ENCODE assay signal across 26 cellular contexts in genomic region chr14:72998252-72998903, GRCh38.
"Had no signal": no experiment of that assay in that cellular context is flagged by ENCODE, and none has a peak within 500 bp of the region (broad histone marks: within the 10 kb centered on the region; RNA-seq: fewer than 3 reads in every experiment).

No MANE protein-coding gene starts in this region.

- H3K9me3 ChIP-seq: adrenal gland, body of pancreas, esophagus squamous epithelium had no signal

- H3K27ac Mint-ChIP-seq: activated B cell treated with CpG ODN at 0.5 μM for 24 hours; activated CD8-positive, alpha-beta T cell treated with anti-CD3 and anti-CD28 coated beads for 36 hours; activated naive CD4-positive, alpha-beta T cell treated with anti-CD3 and anti-CD28 coated beads, Interleukin-2, amount 10 ng/mL, durations not matched to agents 7 days and 5 days; activated naive CD4-positive, alpha-beta T cell treated with anti-CD3 and anti-CD28 coated beads, Interleukin-2, amount 50 U/mL, for 72 hours; T-helper 17 cell; T-helper 2 cell treated with Interferon-gamma antibody and Interleukin-4, amounts not matched to agents 5 μg/mL and 100 μg/mL, for 36 hours had no signal

- ATAC-seq: activated CD4-positive, CD25-positive, alpha-beta regulatory T cell treated with anti-CD3 and anti-CD28 coated beads, Interleukin-2, amount 50 U/mL, for 24 hours; activated CD8-positive, alpha-beta T cell treated with anti-CD3 and anti-CD28 coated beads for 36 hours; activated naive CD4-positive, alpha-beta T cell treated with anti-CD3 and anti-CD28 coated beads, Interleukin-2, amount 50 U/mL, for 72 hours; body of pancreas; effector memory CD8-positive, alpha-beta T cell; T-helper 17 cell had no signal

- H3K4me1 Mint-ChIP-seq: activated B cell treated with CpG ODN at 0.5 μM for 24 hours; activated naive CD4-positive, alpha-beta T cell treated with anti-CD3 and anti-CD28 coated beads, Interleukin-2, amount 10 ng/mL, durations not matched to agents 7 days and 5 days had no signal

- H3K9me3 Mint-ChIP-seq: activated B cell treated with CpG ODN at 0.5 μM for 24 hours; activated CD8-positive, alpha-beta T cell treated with anti-CD3 and anti-CD28 coated beads for 36 hours; activated naive CD4-positive, alpha-beta T cell treated with anti-CD3 and anti-CD28 coated beads, Interleukin-2, amount 10 ng/mL, durations not matched to agents 7 days and 5 days; activated naive CD4-positive, alpha-beta T cell treated with anti-CD3 and anti-CD28 coated beads, Interleukin-2, amount 50 U/mL, for 72 hours; effector memory CD8-positive, alpha-beta T cell; T-helper 2 cell treated with Interferon-gamma antibody and Interleukin-4, amounts not matched to agents 5 μg/mL and 100 μg/mL, for 36 hours had no signal

- H3K4me3 Mint-ChIP-seq: activated B cell treated with CpG ODN at 0.5 μM for 24 hours; activated CD8-positive, alpha-beta T cell treated with anti-CD3 and anti-CD28 coated beads for 36 hours; activated naive CD4-positive, alpha-beta T cell treated with anti-CD3 and anti-CD28 coated beads, Interleukin-2, amount 10 ng/mL, durations not matched to agents 7 days and 5 days; effector memory CD8-positive, alpha-beta T cell; T-helper 17 cell; T-helper 2 cell treated with Interferon-gamma antibody and Interleukin-4, amounts not matched to agents 5 μg/mL and 100 μg/mL, for 36 hours had no signal

- H3K27me3 Mint-ChIP-seq: activated B cell treated with CpG ODN at 0.5 μM for 24 hours; activated CD8-positive, alpha-beta T cell treated with anti-CD3 and anti-CD28 coated beads for 36 hours; activated naive CD4-positive, alpha-beta T cell treated with anti-CD3 and anti-CD28 coated beads, Interleukin-2, amount 10 ng/mL, durations not matched to agents 7 days and 5 days; effector memory CD8-positive, alpha-beta T cell; T-helper 17 cell had no signal

- DNase-seq: activated B cell treated with CpG ODN at 0.5 μM for 24 hours; activated CD4-positive, alpha-beta T cell treated with anti-CD3 and anti-CD28 coated beads for 48 hours; activated CD4-positive, alpha-beta T cell treated with anti-CD3 and anti-CD28 coated beads, Interleukin-2, amount 50 U/mL, for 1 hour; activated CD4-positive, alpha-beta T cell treated with anti-CD3 and anti-CD28 coated beads, Interleukin-2, amount 50 U/mL, for 48 hours; activated CD8-positive, alpha-beta memory T cell treated with anti-CD3 and anti-CD28 coated beads for 24 hours; activated CD8-positive, alpha-beta T cell treated with anti-CD3 and anti-CD28 coated beads for 36 hours; activated gamma-delta T cell; activated naive CD4-positive, alpha-beta T cell; activated naive CD4-positive, alpha-beta T cell treated with anti-CD3 and anti-CD28 coated beads, Interleukin-2, amount 10 ng/mL, durations not matched to agents 7 days and 5 days; activated T-cell treated with anti-CD3 and anti-CD28 coated beads, Interleukin-2, amount 50 U/mL, for 48 hours; amygdala; aorta; body of pancreas; cortex of kidney; dermis blood vessel endothelial cell; effector CD4-positive, alpha-beta T cell; effector memory CD8-positive, alpha-beta T cell; esophagus squamous epithelium; T-helper 1 cell; T-helper 17 cell; T1000; WERI-Rb-1 had no signal

- H3K4me3 ChIP-seq: adrenal gland, body of pancreas, esophagus squamous epithelium had no signal

- H3K4me1 ChIP-seq: body of pancreas had no signal
